9 cellular contexts compared by ENCODE assay signal in the genomic region with DNA sequence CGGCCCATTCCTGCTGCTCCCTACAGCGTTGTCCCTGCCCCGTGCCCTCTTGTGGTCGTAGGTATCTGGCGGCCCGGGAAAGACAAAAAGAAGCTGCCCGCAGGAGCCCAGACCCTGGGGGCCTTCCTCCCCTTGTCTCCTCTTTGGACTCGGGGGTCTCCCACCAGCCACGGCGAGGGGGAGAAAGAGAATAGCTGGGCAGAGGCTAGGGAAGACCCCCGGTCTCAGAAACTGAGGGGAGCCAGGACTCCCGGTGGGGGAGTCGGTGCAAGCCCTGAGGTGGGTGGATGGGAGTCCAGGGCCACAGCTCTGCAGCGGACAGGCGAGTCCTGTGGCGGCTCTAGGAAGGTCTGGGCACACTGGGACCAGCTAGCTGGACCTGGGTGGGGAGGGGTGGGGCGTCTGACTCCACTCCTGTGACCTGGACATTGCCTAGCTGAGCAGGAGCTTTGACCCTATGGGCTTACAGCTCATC. TPM values are rescaled to one million over a fixed set of nuclear protein-coding genes. Genes with fewer than 3 reads are reported as not detected.
DNase-seq lines count a peak whose midpoint lies in the region; ATAC-seq and TF ChIP-seq lines count a peak whose summit lies in the region.
"Had no signal": no experiment of that assay in that cellular context is flagged by ENCODE, and none has a peak within 500 bp of the region (broad histone marks: within the 10 kb centered on the region; RNA-seq: fewer than 3 reads in every experiment).

No MANE protein-coding gene starts in this region.

- H3K4me3 Mint-ChIP-seq in activated naive CD4-positive, alpha-beta T cell treated with anti-CD3 and anti-CD28 coated beads, Interleukin-2, amount 50 U/mL, for 24 hours = peak overlapping the region; percentile 86

- H3K9me3 ChIP-seq in body of pancreas = no peaks in the 10 kb centered on the region
- no peaks in the 10 kb centered on the region for H3K9me3 ChIP-seq in mesenchymal stem cell (ENCODE audit: control insufficient read depth, low read length)
- H3K9me3 ChIP-seq in tibial nerve = no peaks in the 10 kb centered on the region

- no peak overlapping the region for H2BK12ac ChIP-seq in mesenchymal stem cell (ENCODE audit: low read length in 2 of 2)

- peak overlapping the region; percentile 13 to 31 for H3K4me3 ChIP-seq in body of pancreas
- H3K4me3 ChIP-seq in mesenchymal stem cell (ENCODE audit: insufficient read depth in 1 of 2, low read depth in 1 of 2, low read length in 2 of 2) = peak overlapping the region in 1 of 2 experiments; percentile 70
- peak overlapping the region; percentile 21 to 54 (median 42) for H3K4me3 ChIP-seq in tibial nerve

- peaks cover 28% of the 10 kb centered on the region for H3K4me1 Mint-ChIP-seq in activated naive CD4-positive, alpha-beta T cell treated with anti-CD3 and anti-CD28 coated beads, Interleukin-2, amount 50 U/mL, for 24 hours

- H4K8ac ChIP-seq in mesenchymal stem cell (ENCODE audit: low read length) = no peak overlapping the region

- H3K18ac ChIP-seq in mesenchymal stem cell (ENCODE audit: low read depth in 1 of 2, low read length in 2 of 2) = no peak overlapping the region

- peak overlapping the region; percentile 82 for H3K9ac ChIP-seq in mesenchymal stem cell (ENCODE audit: low read length)

- H3K27ac ChIP-seq in body of pancreas = peak overlapping the region in 3 of 4 donors; percentile 39 to 70 (median 59)
- H3K27ac ChIP-seq in mesenchymal stem cell (ENCODE audit: low read length, poor library complexity, severe bottlenecking) = no peak overlapping the region
- peak overlapping the region in 2 of 4 donors; percentile 65 to 82 for H3K27ac ChIP-seq in tibial nerve

- H4K91ac ChIP-seq in mesenchymal stem cell (ENCODE audit: low read length) = no peak overlapping the region

- TF ChIP-seq POLR2A in body of pancreas (IDR thresholded peaks at IDR 0.05) (no peak), tibial nerve (IDR thresholded peaks at IDR 0.05) (no peak)

- no peak overlapping the region for H2BK15ac ChIP-seq in mesenchymal stem cell (ENCODE audit: low read depth, poor library complexity, severe bottlenecking)

- no peak for TF ChIP-seq EP300 in tibial nerve (IDR thresholded peaks at IDR 0.05)

- H3K79me1 ChIP-seq in mesenchymal stem cell (replicated peaks; ENCODE audit: low read length, poor library complexity, severe bottlenecking) = no peaks in the 10 kb centered on the region

- WGBS in body of pancreas, 2 donors = 67 to 77% methylated on average over 12 to 16 of the region's 17 CpGs
- WGBS in mesenchymal stem cell = 89% methylated on average over 15 of the region's 17 CpGs
- 79 to 83% methylated on average over 10 to 17 of the region's 17 CpGs for WGBS in tibial nerve, 2 donors

- no peak overlapping the region for H3K4ac ChIP-seq in mesenchymal stem cell (ENCODE audit: low read depth in 1 of 2, low read length in 2 of 2)

- H3K27me3 Mint-ChIP-seq in activated naive CD4-positive, alpha-beta T cell treated with anti-CD3 and anti-CD28 coated beads, Interleukin-2, amount 50 U/mL, for 24 hours = no peaks in the 10 kb centered on the region

- H3K27me3 ChIP-seq in body of pancreas (no peaks in the 10 kb centered on the region), mesenchymal stem cell (ENCODE audit: control insufficient read depth in 1 of 2, insufficient read depth in 1 of 2, low read length in 2 of 2) (peaks cover 8 to 12% of the 10 kb centered on the region in 2 experiments), tibial nerve (no peaks in the 10 kb centered on the region)

- H2BK120ac ChIP-seq in mesenchymal stem cell (ENCODE audit: low read depth, low read length) = no peak overlapping the region

- H3K36me3 Mint-ChIP-seq in activated naive CD4-positive, alpha-beta T cell treated with anti-CD3 and anti-CD28 coated beads, Interleukin-2, amount 50 U/mL, for 24 hours = no peaks in the 10 kb centered on the region

- no peak overlapping the region for H3K23ac ChIP-seq in mesenchymal stem cell (ENCODE audit: low read length in 2 of 2)

- H3K4me2 ChIP-seq in mesenchymal stem cell (ENCODE audit: low read length, poor library complexity, severe bottlenecking) = no peak overlapping the region

- ATAC-seq in body of pancreas (no peak), GM19035 (IDR thresholded peaks at IDR 0.05; ENCODE audit: unreplicated experiment) (no peak)

- H3K9me3 Mint-ChIP-seq in activated naive CD4-positive, alpha-beta T cell treated with anti-CD3 and anti-CD28 coated beads, Interleukin-2, amount 50 U/mL, for 24 hours = no peaks in the 10 kb centered on the region

- no peak overlapping the region for H2AK5ac ChIP-seq in mesenchymal stem cell (ENCODE audit: low read length, severe bottlenecking)

- H2BK5ac ChIP-seq in mesenchymal stem cell (ENCODE audit: low read depth, low read length, poor library complexity, severe bottlenecking) = no peak overlapping the region

- peak overlapping the region in 1 of 2 experiments; percentile 63 for H3K14ac ChIP-seq in mesenchymal stem cell (ENCODE audit: low read length in 2 of 2)

- no peak for DNase-seq in activated naive CD4-positive, alpha-beta T cell treated with anti-CD3 and anti-CD28 coated beads, Interleukin-2, amount 50 U/mL, for 16 hours
- DNase-seq in body of pancreas (no peak), mesenchymal stem cell (no peak), tibial nerve (ENCODE audit: low spot score in 2 of 2) (no peak), EL (no peak), NCI-H524 (lab: John Stamatoyannopoulos, UW) (no peak)

- H3K36me3 ChIP-seq in body of pancreas (replicated peaks in 1 of 2; ENCODE audit: insufficient read depth in 1 of 2, low read depth in 2 of 2) (no peaks in the 10 kb centered on the region), mesenchymal stem cell (ENCODE audit: control insufficient read depth in 1 of 2, insufficient read depth in 2 of 2, low read depth in 1 of 2, low read length in 2 of 2) (no peaks in the 10 kb centered on the region), tibial nerve (no peaks in the 10 kb centered on the region)

- peak overlapping the region; percentile 97 for H3K27ac Mint-ChIP-seq in activated naive CD4-positive, alpha-beta T cell treated with anti-CD3 and anti-CD28 coated beads, Interleukin-2, amount 50 U/mL, for 24 hours

- intact Hi-C loops in body of pancreas (cut with DNase I) = no loop called here

- no peak for TF ChIP-seq CTCF in body of pancreas (IDR thresholded peaks at IDR 0.05)
- TF ChIP-seq CTCF in tibial nerve (IDR thresholded peaks at IDR 0.05) = no peak

- H3K4me1 ChIP-seq in body of pancreas (peaks cover 10% of the 10 kb centered on the region), mesenchymal stem cell (ENCODE audit: control insufficient read depth, insufficient read depth, low read depth, low read length) (peaks cover 1% of the 10 kb centered on the region), tibial nerve (no peaks in the 10 kb centered on the region)

- H2AFZ ChIP-seq in mesenchymal stem cell (ENCODE audit: low read depth, low read length) = no peak overlapping the region

RNA-seq across cellular contexts. Expression of gene SH2D4B, which starts 1.3 kb away (rescaled TPM):
- total RNA-seq in body of pancreas (under 1 TPM in 1 of 2 donors, not detected in 1; 0.33 TPM), tibial nerve (not detected)
- not detected for polyA plus RNA-seq in mesenchymal stem cell (2013, experiment 1 of 2)
- 0.01 TPM for polyA plus RNA-seq in mesenchymal stem cell (2013, experiment 2 of 2)
- total RNA-seq: M059J had no signal
